Comparison of ENCODE assay signal across 23 cellular contexts in the genomic region with DNA sequence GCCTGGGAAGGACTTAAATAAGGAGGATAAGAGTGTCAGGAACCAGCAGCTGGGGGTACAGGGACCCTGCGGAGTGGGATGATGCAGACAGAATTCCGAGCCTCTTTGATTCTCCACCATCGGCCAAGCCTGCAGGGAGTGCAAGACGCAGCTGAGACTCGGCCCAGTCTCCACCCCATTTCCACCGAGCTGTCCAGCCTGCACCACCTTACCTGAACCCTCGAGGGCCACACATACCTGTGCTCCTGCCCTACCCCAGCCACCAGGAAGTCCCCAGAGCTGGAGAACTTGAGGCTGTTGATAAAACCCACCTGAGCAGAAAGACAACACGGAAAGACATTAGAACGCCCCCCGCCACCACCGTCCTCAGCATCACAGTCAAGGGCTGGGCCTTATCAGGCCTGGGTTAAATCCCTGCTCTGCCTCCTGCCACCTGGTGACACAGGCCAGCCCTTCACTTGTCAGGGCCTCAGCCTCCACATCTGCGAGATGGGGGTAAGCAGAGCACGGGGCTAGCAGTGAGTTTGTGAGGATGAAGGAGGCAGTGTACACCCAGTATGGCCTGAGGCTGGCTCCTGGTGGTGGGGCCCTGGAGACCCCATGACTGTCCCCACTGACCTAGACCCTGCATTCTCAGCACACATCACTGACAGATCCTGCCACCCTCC. TPM values are rescaled to one million over a fixed set of nuclear protein-coding genes. Genes with fewer than 3 reads are reported as not detected.
DNase-seq lines count a peak whose midpoint lies in the region; ATAC-seq and TF ChIP-seq lines count a peak whose summit lies in the region.
"Had no signal": no experiment of that assay in that cellular context is flagged by ENCODE, and none has a peak within 500 bp of the region (broad histone marks: within the 10 kb centered on the region; RNA-seq: fewer than 3 reads in every experiment).

No MANE protein-coding gene starts in this region.

- H3K4me1 ChIP-seq in mucosa of descending colon (ENCODE audit: low read depth) (no peaks in the 10 kb centered on the region), testis (no peaks in the 10 kb centered on the region)

- TF ChIP-seq CTCF in mucosa of descending colon (IDR thresholded peaks at IDR 0.05) (no peak), testis (IDR thresholded peaks at IDR 0.05) (no peak)

- H3K4me3 ChIP-seq in H7 (ENCODE audit: insufficient read depth, low read depth, low read length), result no peak overlapping the region
- H3K4me3 ChIP-seq in mucosa of descending colon, result no peak overlapping the region
- no peak overlapping the region for H3K4me3 ChIP-seq in testis
- H3K4me3 ChIP-seq: GM12878, GM23338 had no signal

- H3K27me3 ChIP-seq in H7 (ENCODE audit: control insufficient read depth, insufficient read depth, low read length) (no peaks in the 10 kb centered on the region), testis (no peaks in the 10 kb centered on the region)

- DNase-seq in D341Med (ENCODE audit: low spot score), result peak; percentile 18
- peak; percentile 15 for DNase-seq in H7
- DNase-seq in mucosa of descending colon, result no peak
- DNase-seq in testis, result peak; percentile 11
- DNase-seq in DMS153 treated with DMSO at 0.1 percent for 48 hours (lab: John Stamatoyannopoulos, UW; ENCODE audit: unreplicated experiment), result no peak
- no peak for DNase-seq in Kasumi-1 (lab: John Stamatoyannopoulos, UW)
- DNase-seq: CD4-positive, CD25-positive, alpha-beta regulatory T cell; DMS 273 treated with DMSO at 0.1 percent for 48 hours; DND-41; Karpas-422; NCI-H1694; NCI-H2081 treated with DMSO at 0.1 percent for 48 hours; NCI-H2171 treated with DMSO at 0.1 percent for 48 hours; NCI-H526 treated with DMSO at 0.1 percent for 48 hours; SHP77 had no signal

- ATAC-seq in mucosa of descending colon (peak; percentile 5), GM18867 (IDR thresholded peaks at IDR 0.05; ENCODE audit: unreplicated experiment) (no peak)
- ATAC-seq: GM12878, GM23338, HCT116 had no signal

- WGBS in testis, 2 donors, result 95% methylated on average over 12 to 13 of the region's 13 CpGs

- TF ChIP-seq POLR2A in testis (IDR thresholded peaks at IDR 0.05), result no peak

- H3K36me3 ChIP-seq in H7 (replicated peaks; ENCODE audit: control insufficient read depth, insufficient read depth, low read length) (peaks cover 39% of the 10 kb centered on the region), mucosa of descending colon (ENCODE audit: low read depth) (peaks cover 4% of the 10 kb centered on the region), testis (ENCODE audit: low read depth, missing control alignments) (no peaks in the 10 kb centered on the region)

- intact Hi-C loops in mucosa of descending colon (cut with DNase I, micrococcal nuclease) (no loop called here), testis (cut with DNase I; ENCODE audit: low total_unique reads) (no loop called here)

- no peak overlapping the region for H3K27ac ChIP-seq in testis

- H3K9me3 ChIP-seq in mucosa of descending colon (no peaks in the 10 kb centered on the region), testis (no peaks in the 10 kb centered on the region)

RNA-seq across cellular contexts. Expression of gene RRP9, which starts 8.1 kb away (rescaled TPM):
- total RNA-seq in H7 (2014; rRNA removed; shearing (Covaris generic)), result 62.0 and 80.6 TPM in 2 replicates
- total RNA-seq in mucosa of descending colon (10 to 100 TPM; 11.9 to 15.7 (median 15.3) TPM), testis (10 to 100 TPM; 11.6 to 18.1 TPM)
- polyA plus RNA-seq in testis (ENCODE audit: insufficient read depth, low read depth, low replicate concordance), result 18.7 TPM

RNA-seq across cellular contexts. Expression of gene PARP3, which starts 8.6 kb away (rescaled TPM):
- 3.2 and 5.5 TPM in 2 replicates for total RNA-seq in H7 (2014; rRNA removed; shearing (Covaris generic))
- 10 to 100 TPM; 27.0 to 34.0 (median 29.2) TPM for total RNA-seq in mucosa of descending colon
- total RNA-seq in testis, result 10 to 100 TPM; 17.5 to 24.7 TPM
- 18.2 TPM for polyA plus RNA-seq in testis (ENCODE audit: insufficient read depth, low read depth, low replicate concordance)

RNA-seq across cellular contexts. Expression of gene GPR62, which starts 21.6 kb away (rescaled TPM):
- 0.14 TPM in 1 of 2 replicates, not detected in the other for total RNA-seq in H7 (2014; rRNA removed; shearing (Covaris generic))
- total RNA-seq in mucosa of descending colon (under 1 TPM in 1 of 3 donors, not detected in 2; 0.22 TPM), testis (under 1 TPM; 0.39 to 0.50 TPM)
- polyA plus RNA-seq in testis (ENCODE audit: insufficient read depth, low read depth, low replicate concordance), result 0.18 TPM
- total RNA-seq: A673; CD4-positive, CD25-positive, alpha-beta regulatory T cell; GM12878; MCF 10A had no signal
- polyA plus RNA-seq: BJ, GM12878, IgD-negative memory B cell had no signal

RNA-seq across cellular contexts. Expression of gene IQCF1, which starts 30.5 kb away (rescaled TPM):
- not detected in 2 replicates for total RNA-seq in H7 (2014; rRNA removed; shearing (Covaris generic))
- not detected for total RNA-seq in mucosa of descending colon
- total RNA-seq in testis, result 10 to 100 TPM; 35.3 to 90.1 TPM
- polyA plus RNA-seq in testis (ENCODE audit: insufficient read depth, low read depth, low replicate concordance), result 110 TPM
- total RNA-seq: A673; CD4-positive, CD25-positive, alpha-beta regulatory T cell; GM12878; GM23338; MCF 10A had no signal
- polyA plus RNA-seq: BJ; CD4-positive, CD25-positive, alpha-beta regulatory T cell; GM12878; GM23338; IgD-negative memory B cell had no signal

RNA-seq across cellular contexts. Expression of gene PCBP4, which starts 33.6 kb away (rescaled TPM):
- 29.4 and 48.1 TPM in 2 replicates for total RNA-seq in H7 (2014; rRNA removed; shearing (Covaris generic))
- total RNA-seq in mucosa of descending colon (10 to 100 TPM; 17.8 to 41.9 (median 25.9) TPM), testis (10 to 100 TPM; 47.1 to 54.1 TPM)
- 35.8 TPM for polyA plus RNA-seq in testis (ENCODE audit: insufficient read depth, low read depth, low replicate concordance)

Comparison
In these comparisons a context has a peak if more than half of its experiments do, and no peak if none do; other contexts are left out.
1. DNase-seq: peak in D341Med (single experiment), H7 (single experiment) and testis (single experiment); none in mucosa of descending colon (0 of 3), DMS153 treated with DMSO at 0.1 percent for 48 hours (single experiment) and Kasumi-1 (0 of 2).